In genomic region chr7:107743567-107744344, GRCh38 we compare ENCODE assay signal across 8 cellular contexts. TPM values are rescaled to one million over a fixed set of nuclear protein-coding genes. Genes with fewer than 3 reads are reported as not detected.
DNase-seq lines count a peak whose midpoint lies in the region; ATAC-seq and TF ChIP-seq lines count a peak whose summit lies in the region.

Gene CBLL1, plus strand, starts transcription at chr7:107744142. Its CDS starts 22 bp downstream, at chr7:107744164.

- peak within 1 kb of the TSS; percentile 91 for H3K4me3 ChIP-seq in epithelial cell of proximal tubule (ENCODE audit: low read depth, low read length)

- DNase-seq in DMS53 (lab: John Stamatoyannopoulos, UW) = peak; percentile 99
- DNase-seq in OCI-M2 (lab: John Stamatoyannopoulos, UW; ENCODE audit: unreplicated experiment) = peak; percentile 86
- DNase-seq in activated T-cell treated with anti-CD3 and anti-CD28 coated beads for 48 hours (ENCODE audit: low read depth) = peak; percentile 97
- peak; percentile 70 for DNase-seq in epithelial cell of proximal tubule (ENCODE audit: low read depth)
- peak; percentile 97 for DNase-seq in mucosa of gallbladder (ENCODE audit: low spot score)
- DNase-seq in stimulated activated CD8-positive, alpha-beta memory T cell treated with anti-CD3 and anti-CD28 coated beads, Interleukin-4, amount 100 ng/mL, for 4 hours (ENCODE audit: low read depth in 2 of 2, low spot score in 1 of 2) = peak; percentile 95 to 96

- peak; percentile 89 for ATAC-seq in GM21576 (IDR thresholded peaks at IDR 0.05; ENCODE audit: unreplicated experiment)

- no peak for TF ChIP-seq EP300 in Ishikawa (IDR thresholded peaks at IDR 0.05; ENCODE audit: borderline replicate concordance)

- TF ChIP-seq CTCF in epithelial cell of proximal tubule (conservative IDR thresholded peaks at IDR 0.05; ENCODE audit: low read depth, low read length) = peak; percentile 79

- peak; percentile 42; the same call in 1 of the 2 replicates for TF ChIP-seq RAD21 in Ishikawa (IDR thresholded peaks at IDR 0.05; ENCODE audit: low read depth)

TF ChIP-seq in Ishikawa, 13 proteins besides CTCF, POLR2A, EP300 and RAD21:
- peak; percentile 67 for TF ChIP-seq MAX (IDR thresholded peaks at IDR 0.05)
- peak; percentile 84 for TF ChIP-seq TAF1 (IDR thresholded peaks at IDR 0.05; ENCODE audit: low read depth)
- no peak for TF ChIP-seq REST (IDR thresholded peaks at IDR 0.05; ENCODE audit: low read depth)
- no peak for TF ChIP-seq TEAD4 (IDR thresholded peaks at IDR 0.05)
- TF ChIP-seq EGR1 (IDR thresholded peaks at IDR 0.05) = 0 out of 2 replicates have a peak, but pooled peaks have one; percentile 9
- TF ChIP-seq TCF12 (IDR thresholded peaks at IDR 0.05; ENCODE audit: low read depth) = peak; percentile 42
- TF ChIP-seq FOXM1 (IDR thresholded peaks at IDR 0.05; ENCODE audit: borderline replicate concordance, low read depth) = 0 out of 2 replicates have a peak, but pooled peaks have one; percentile 41
- peak; percentile 97 for TF ChIP-seq ZBTB7A (IDR thresholded peaks at IDR 0.05; ENCODE audit: low read depth)
- peak; percentile 81 for TF ChIP-seq YY1 (IDR thresholded peaks at IDR 0.05; ENCODE audit: low read depth)
TF ChIP-seq in Ishikawa: peak in this region for 7.

RNA-seq across cellular contexts. Expression of gene CBLL1, which starts in this region (rescaled TPM):
- total RNA-seq in epithelial cell of proximal tubule (21.3 and 26.0 TPM in 2 replicates), mucosa of gallbladder (23.5 TPM)

Comparison
In these comparisons a context has a peak if more than half of its experiments do, and no peak if none do; other contexts are left out.
1. Peak in every context shown above with its lines: DNase-seq, ATAC-seq and H3K4me3 ChIP-seq.